8 cellular contexts compared by ENCODE assay signal in genomic region chr12:15522574-15523187, GRCh38.
DNase-seq lines count a peak whose midpoint lies in the region; ATAC-seq and TF ChIP-seq lines count a peak whose summit lies in the region.

No MANE protein-coding gene starts in this region.

- peak; percentile 86 for ATAC-seq in left lung

- WGBS in GM23248 (ENCODE audit: low coverage in 1 of 2, low lambda C conversion rate in 2 of 2, missing lambda C conversion rate in 2 of 2), 2 experiments: 7 to 9% methylated on average over 3 of the region's 3 CpGs

- DNase-seq in AG08396 (ENCODE audit: low spot score) (peak; percentile 14), GM23248 (peak; percentile 79), NCI-H2196 (lab: John Stamatoyannopoulos, UW; ENCODE audit: unreplicated experiment) (peak; percentile 6), astrocyte of the hippocampus (ENCODE audit: low read depth, low spot score) (peak; percentile 54), left lung (no peak), ecto neural progenitor cell (ENCODE audit: low spot score) (no peak)
- no peak for DNase-seq in stimulated activated CD4-positive, alpha-beta T cell treated with anti-CD3 and anti-CD28 coated beads, Interleukin-2, amount 100 ng/mL, for 48 hours
- no peak for DNase-seq in stimulated activated CD4-positive, alpha-beta T cell treated with anti-CD3 and anti-CD28 coated beads, Interleukin-15, amount 100 ng/mL, for 24 hours

- intact Hi-C loops in left lung (cut with DNase I): loop anchor here in 1 of 2 donors (5.0 kb wide), 1 partner anchor 245 kb away; no protein-coding TSS in a partner anchor

- H3K79me2 ChIP-seq in GM23248 (ENCODE audit: insufficient read depth): no peaks in the 10 kb centered on the region

- no peak overlapping the region for H3K9ac ChIP-seq in GM23248

- H3K27me3 ChIP-seq in GM23248 (replicated peaks; ENCODE audit: insufficient read depth) (peaks cover 30% of the 10 kb centered on the region), left lung (peaks cover 4 to 25% of the 10 kb centered on the region in 2 donors)

- H3K36me3 ChIP-seq in GM23248 (ENCODE audit: low read depth) (no peaks in the 10 kb centered on the region), left lung (no peaks in the 10 kb centered on the region)

- H2AFZ ChIP-seq in GM23248: no peak overlapping the region

- in situ Hi-C loops in GM23248 (cut with MboI): loop anchor here (10.0 kb wide), 1 partner anchor 248 kb away; no protein-coding TSS in a partner anchor

- H3F3A ChIP-seq in GM23248 (ENCODE audit: insufficient read depth): no peaks in the 10 kb centered on the region

- no peaks in the 10 kb centered on the region for H4K20me1 ChIP-seq in GM23248 (ENCODE audit: insufficient read depth)

- no peaks in the 10 kb centered on the region for H3K9me3 ChIP-seq in GM23248 (ENCODE audit: low read depth)
- H3K9me3 ChIP-seq in left lung: no peaks in the 10 kb centered on the region

- no peaks in the 10 kb centered on the region for H3K4me1 ChIP-seq in GM23248 (ENCODE audit: insufficient read depth)
- no peaks in the 10 kb centered on the region for H3K4me1 ChIP-seq in left lung

- H3K9me2 ChIP-seq in GM23248 (ENCODE audit: insufficient read depth): no peaks in the 10 kb centered on the region

- no peak overlapping the region for H3K4me2 ChIP-seq in GM23248 (ENCODE audit: unreplicated experiment)

- H3K27ac ChIP-seq in GM23248 (no peak overlapping the region), left lung (no peak overlapping the region)

- no peak overlapping the region for H3K4me3 ChIP-seq in GM23248
- no peak overlapping the region for H3K4me3 ChIP-seq in left lung

- TF ChIP-seq CTCF in left lung (IDR thresholded peaks at IDR 0.05): peak; percentile 39 to 48

Comparison
In these comparisons a context has a peak if more than half of its experiments do, and no peak if none do; other contexts are left out.
1. DNase-seq: peak in AG08396 (single experiment), GM23248 (single experiment), NCI-H2196 (single experiment) and astrocyte of the hippocampus (single experiment); none in left lung (0 of 2), stimulated activated CD4-positive, alpha-beta T cell treated with anti-CD3 and anti-CD28 coated beads, Interleukin-2, amount 100 ng/mL, for 48 hours (0 of 2), stimulated activated CD4-positive, alpha-beta T cell treated with anti-CD3 and anti-CD28 coated beads, Interleukin-15, amount 100 ng/mL, for 24 hours (single experiment) and ecto neural progenitor cell (single experiment).